Comparison of ENCODE assay signal across 28 cellular contexts in genomic region chr1:1112237-1112985, GRCh38. TPM values are rescaled to one million over a fixed set of nuclear protein-coding genes. Genes with fewer than 3 reads are reported as not detected.
DNase-seq lines count a peak whose midpoint lies in the region; FAIRE-seq and TF ChIP-seq lines count a peak whose summit lies in the region.
"Had no signal": no experiment of that assay in that cellular context is flagged by ENCODE, and none has a peak within 500 bp of the region (broad histone marks: within the 10 kb centered on the region; RNA-seq: fewer than 3 reads in every experiment).

No MANE protein-coding gene starts in this region.

- H3K4me1 ChIP-seq in BLaER1: peaks cover 54% of the 10 kb centered on the region
- no peaks in the 10 kb centered on the region; the same call in 1 of the 2 replicates for H3K4me1 ChIP-seq in H9 (ENCODE audit: insufficient read depth, low read length)
- H3K4me1 ChIP-seq in kidney (ENCODE audit: control insufficient read depth in 1 of 2, insufficient read depth in 1 of 2, low read depth in 1 of 2, low read length in 2 of 2): no peaks in the 10 kb centered on the region
- H3K4me1 ChIP-seq in ovary (ENCODE audit: insufficient read depth): peaks cover 3% of the 10 kb centered on the region

- H3K27me3 Mint-ChIP-seq in H9 (ENCODE audit: low read depth): peaks cover 6% of the 10 kb centered on the region

- no peak overlapping the region for H3K18ac ChIP-seq in H9 (ENCODE audit: insufficient read length, low read depth, low read length)

- H2BK12ac ChIP-seq in H9 (ENCODE audit: insufficient read length, low read depth, low read length): no peak overlapping the region

- H2BK20ac ChIP-seq in H9 (ENCODE audit: low read depth, low read length, poor library complexity, severe bottlenecking): no peak overlapping the region

- H3K79me1 ChIP-seq in H9 (ENCODE audit: insufficient read depth, low read depth, low read length, poor library complexity, severe bottlenecking): peaks cover 2% of the 10 kb centered on the region

- H3K23ac ChIP-seq in H9 (ENCODE audit: insufficient read length, low read depth, low read length): no peak overlapping the region

- FAIRE-seq in kidney (lab: Jason Lieb, UNC): no peak
- FAIRE-seq: GM12891 had no signal

- TF ChIP-seq CTCF in H9 (conservative IDR thresholded peaks at IDR 0.05) (no peak), kidney (IDR thresholded peaks at IDR 0.05; ENCODE audit: borderline replicate concordance, extremely low read depth, insufficient read depth) (no peak), ovary (IDR thresholded peaks at IDR 0.05) (no peak)

- H3K27ac ChIP-seq in BLaER1 (peak overlapping the region; percentile 69; the same call in 1 of the 2 replicates), H9 (ENCODE audit: insufficient read length, low read depth, low read length) (no peak overlapping the region), kidney (ENCODE audit: low read depth in 2 of 2, low read length in 2 of 2) (no peak overlapping the region), ovary (no peak overlapping the region)
- H3K27ac ChIP-seq: breast epithelium, colonic mucosa, HL-60, upper lobe of left lung had no signal

- H4K20me1 ChIP-seq in BLaER1 (no peaks in the 10 kb centered on the region), H9 (ENCODE audit: control insufficient read depth, insufficient read depth, insufficient read length) (no peaks in the 10 kb centered on the region)

- no peak overlapping the region for H4K5ac ChIP-seq in H9 (ENCODE audit: insufficient read length, low read depth, low read length)

- H3K27me3 ChIP-seq in BLaER1 (peaks cover 10% of the 10 kb centered on the region), H9 (ENCODE audit: insufficient read depth, low read length) (peaks cover 3% of the 10 kb centered on the region; the same call in 1 of the 2 replicates), ovary (no peaks in the 10 kb centered on the region)
- H3K27me3 ChIP-seq: breast epithelium, colonic mucosa, upper lobe of left lung had no signal

- no peak overlapping the region for H3K14ac ChIP-seq in H9 (ENCODE audit: insufficient read depth, low read length)

- H2AFZ ChIP-seq in H9 (ENCODE audit: low read length): no peak overlapping the region
- H2AFZ ChIP-seq: GM23338 had no signal

- no peak overlapping the region for H4K91ac ChIP-seq in H9 (ENCODE audit: insufficient read length, low read depth, low read length)

- H3K36me3 ChIP-seq in BLaER1 (peaks cover 32% of the 10 kb centered on the region), kidney (ENCODE audit: control insufficient read depth in 1 of 2, insufficient read depth in 2 of 2, low read length in 2 of 2) (no peaks in the 10 kb centered on the region), ovary (no peaks in the 10 kb centered on the region)
- H3K36me3 ChIP-seq: breast epithelium, colonic mucosa, upper lobe of left lung had no signal

- H2BK5ac ChIP-seq in H9 (ENCODE audit: insufficient read length, low read length): no peak overlapping the region

- no peaks in the 10 kb centered on the region; the same call in 1 of the 2 replicates for H3K79me2 ChIP-seq in H9 (ENCODE audit: insufficient read depth, low read length)

- H3K9me3 Mint-ChIP-seq in H9: peaks cover 24 to 26% of the 10 kb centered on the region in 2 experiments

- no peak overlapping the region for H3K4ac ChIP-seq in H9 (ENCODE audit: low read depth, low read length)

- no peak overlapping the region; a peak in 1 of 5 replicates for H3K4me3 Mint-ChIP-seq in H9
- H3K4me3 Mint-ChIP-seq: activated naive CD4-positive, alpha-beta T cell treated with anti-CD3 and anti-CD28 coated beads for 36 hours had no signal

- H3K56ac ChIP-seq in H9 (ENCODE audit: insufficient read length, low read depth, low read length): no peak overlapping the region

- H4K8ac ChIP-seq in H9 (replicated peaks; ENCODE audit: insufficient read length, low read depth, low read length): no peak overlapping the region

- H3K9me3 ChIP-seq in BLaER1: peaks cover 30% of the 10 kb centered on the region
- H3K9me3 ChIP-seq in H9 (ENCODE audit: control insufficient read depth, low read depth, low read length): peaks cover 7% of the 10 kb centered on the region
- H3K9me3 ChIP-seq in kidney (ENCODE audit: control insufficient read depth in 1 of 2, low read length in 2 of 2): peaks cover 0 to 6% of the 10 kb centered on the region in 2 donors
- no peaks in the 10 kb centered on the region for H3K9me3 ChIP-seq in ovary
- H3K9me3 ChIP-seq: colonic mucosa, upper lobe of left lung had no signal

- intact Hi-C loops in kidney (cut with DNase I) (no loop called here), ovary (cut with DNase I) (loop anchor here in 1 of 4 donors (10.0 kb wide), 1 partner anchor 262 kb away; the partner anchor contains the start of gene AURKAIP1)

- peaks cover 8% of the 10 kb centered on the region for H3K23me2 ChIP-seq in H9 (ENCODE audit: insufficient read length, low read depth, low read length, poor library complexity, severe bottlenecking)

- H3K36me3 Mint-ChIP-seq in H9 (ENCODE audit: insufficient read depth in 1 of 3, low read depth in 3 of 3): peaks cover 29 to 51% (median 31%) of the 10 kb centered on the region in 3 experiments

- H3K4me3 ChIP-seq in BLaER1 (peak overlapping the region; percentile 29; the same call in 1 of the 2 replicates), kidney (ENCODE audit: low read length in 2 of 2) (no peak overlapping the region), ovary (no peak overlapping the region)
- H3K4me3 ChIP-seq: breast epithelium, colonic mucosa, GM23338, upper lobe of left lung had no signal

- H3K4me2 ChIP-seq in BLaER1: peak overlapping the region; percentile 86
- H3K4me2 ChIP-seq in H9 (ENCODE audit: insufficient read depth, insufficient read length, low read length): no peak overlapping the region
- H3K4me2 ChIP-seq: GM23338 had no signal

- TF ChIP-seq EP300 in ovary (IDR thresholded peaks at IDR 0.05): no peak

- no peak for DNase-seq in H9
- peak; percentile 44 for DNase-seq in kidney
- peak in 3 of 5 donors; percentile 15 to 27 (median 19) for DNase-seq in ovary
- DNase-seq in Kasumi-1 (lab: John Stamatoyannopoulos, UW): no peak
- no peak for DNase-seq in NOMO-1 treated with DMSO at 0.1 percent for 48 hours (lab: John Stamatoyannopoulos, UW; ENCODE audit: unreplicated experiment)
- DNase-seq in DMS79 (lab: John Stamatoyannopoulos, UW): no peak
- DNase-seq: activated CD4-positive, alpha-beta T cell treated with anti-CD3 and anti-CD28 coated beads for 4 hours; activated naive CD4-positive, alpha-beta T cell treated with anti-CD3 and anti-CD28 coated beads for 36 hours; activated T-cell treated with anti-CD3 and anti-CD28 coated beads, Interleukin-2, amount 50 U/mL, for 1 hour; amniotic stem cell; colonic mucosa; effector memory CD4-positive, alpha-beta T cell; head of caudate nucleus; mesendoderm; NCI-H1694 treated with DMSO at 0.1 percent for 48 hours; NCI-H2171 treated with DMSO at 0.1 percent for 48 hours; NCI-H524 treated with DMSO at 0.1 percent for 48 hours; PC-3; SHP77 treated with DMSO at 0.1 percent for 48 hours; stimulated activated CD4-positive, alpha-beta T cell treated with anti-CD3 and anti-CD28 coated beads, Interleukin-2, amount 100 ng/mL, for 48 hours; upper lobe of left lung had no signal

- no peak for TF ChIP-seq POLR2A in ovary (IDR thresholded peaks at IDR 0.05)

- H3K27ac Mint-ChIP-seq in H9: peak overlapping the region; percentile 21 to 66 (median 59); a peak in 4 of 7 replicates
- H3K27ac Mint-ChIP-seq: activated naive CD4-positive, alpha-beta T cell treated with anti-CD3 and anti-CD28 coated beads for 36 hours; GM23338 had no signal

- H2BK120ac ChIP-seq in H9 (ENCODE audit: low read depth, low read length, poor library complexity, severe bottlenecking): no peak overlapping the region

- whole genome bisulfite sequencing in H9 (ENCODE audit: extremely low coverage, insufficient read length, low lambda C conversion rate): no CpG with 5 or more reads among the region's 30 CpGs
- 96 to 97% (median 97%) methylated on average over 30 of the region's 30 CpGs for WGBS in ovary, 3 donors

- H3T11ph ChIP-seq in H9 (ENCODE audit: low read length): no peak overlapping the region

- no peak overlapping the region for H2AK5ac ChIP-seq in H9 (ENCODE audit: insufficient read length, low read length)

- H3K4me1 Mint-ChIP-seq in H9: peaks cover 19 to 22% of the 10 kb centered on the region in 2 experiments

- H2BK15ac ChIP-seq in H9 (ENCODE audit: low read depth, low read length): no peak overlapping the region

- no peak overlapping the region for H3K9ac ChIP-seq in BLaER1
- H3K9ac ChIP-seq in H9 (ENCODE audit: extremely low read depth, insufficient read length, low read length): no peak overlapping the region
- H3K9ac ChIP-seq in kidney (ENCODE audit: low read length in 2 of 2): no peak overlapping the region

RNA-seq across cellular contexts. Expression of gene C1orf159, which starts 3.5 kb away (rescaled TPM):
- 10.1 and 12.3 TPM in 2 replicates for total RNA-seq in H9 (2021)
- 14.8 TPM for total RNA-seq in kidney
- polyA plus RNA-seq in kidney (ENCODE audit: insufficient read depth, low read depth, low replicate concordance): 8.6 TPM
- 10 to 100 TPM in 4 of 7 donors, 1 to 10 TPM in 3; 5.3 to 22.1 (median 10.7) TPM for total RNA-seq in ovary
- polyA plus RNA-seq in ovary: 1 to 10 TPM in 1 of 2 donors, under 1 TPM in 1; 0.28 to 8.5 TPM

RNA-seq across cellular contexts. Expression of gene RNF223, which starts 38.3 kb away (rescaled TPM):
- total RNA-seq in H9 (2021): not detected in 2 replicates
- total RNA-seq in kidney: 2.3 TPM
- polyA plus RNA-seq in kidney (ENCODE audit: insufficient read depth, low read depth, low replicate concordance): 0.28 TPM
- total RNA-seq in ovary: under 1 TPM in 2 of 7 donors, not detected in 5; 0.36 to 0.92 TPM
- polyA plus RNA-seq in ovary: not detected
- total RNA-seq: activated naive CD4-positive, alpha-beta T cell treated with anti-CD3 and anti-CD28 coated beads for 36 hours; GM23338; omental fat pad had no signal
- polyA plus RNA-seq: CD14-positive monocyte, GM23338 had no signal

Comparison
In these comparisons a context has a peak if more than half of its experiments do, and no peak if none do; other contexts are left out.
1. DNase-seq: peak in kidney (single experiment) and ovary (3 of 5); none in H9 (single experiment), Kasumi-1 (0 of 2), NOMO-1 treated with DMSO at 0.1 percent for 48 hours (single experiment) and DMS79 (single experiment).